In the genomic region with DNA sequence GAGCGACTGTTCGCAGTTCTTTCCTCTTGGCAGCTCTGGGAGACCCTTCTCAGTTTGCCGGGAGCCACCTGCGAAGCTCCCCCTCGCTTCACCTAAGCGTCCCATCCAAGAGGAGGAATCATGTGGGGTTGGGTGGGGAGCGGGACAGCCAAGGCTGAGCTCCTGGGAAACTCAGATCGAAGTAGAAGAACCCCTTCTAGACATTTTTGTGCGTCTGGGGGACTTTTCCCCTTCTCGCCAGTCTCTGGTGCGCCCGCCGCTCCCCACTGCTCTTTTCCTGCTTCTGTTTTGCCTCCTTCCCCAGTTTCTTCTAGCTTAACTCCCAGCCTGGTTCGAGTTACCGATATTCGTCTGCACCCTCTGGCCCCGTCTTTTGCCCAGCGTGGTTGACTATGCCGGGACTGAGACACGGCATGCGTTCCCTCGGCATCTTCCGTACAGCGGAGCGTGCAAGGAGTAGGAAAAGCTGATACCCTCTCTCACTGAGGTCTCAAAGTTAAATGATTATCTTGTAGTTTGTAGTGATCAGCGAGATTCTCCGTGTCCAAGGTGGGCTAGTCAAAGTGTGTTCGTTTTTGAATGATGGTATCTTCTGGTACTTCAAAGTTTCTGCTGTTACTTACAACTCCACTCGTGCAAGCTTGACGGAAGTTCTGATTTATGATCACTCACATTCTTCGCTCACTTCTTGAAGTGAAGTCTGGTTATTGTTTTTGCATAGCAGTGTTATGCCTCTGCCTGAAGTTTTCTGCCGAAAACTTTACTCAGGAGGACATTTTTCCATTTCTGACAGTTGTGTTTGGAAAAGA, we compare ENCODE assay signal across 8 cellular contexts. TPM values are rescaled to one million over a fixed set of nuclear protein-coding genes. Genes with fewer than 3 reads are reported as not detected.
A peak's percentile ranks its signal among the peaks of the same experiment; 100 is the strongest.
DNase-seq lines count a peak whose midpoint lies in the region; ATAC-seq, FAIRE-seq and TF ChIP-seq lines count a peak whose summit lies in the region.

No MANE protein-coding gene starts in this region.

- peaks cover 35% of the 10 kb centered on the region for H3K79me2 ChIP-seq in HepG2 (ENCODE audit: insufficient read depth, low read length)

- POLR2A ChIA-PET in HepG2 (lab: Yijun Ruan, JAX): interaction anchor here (0.6 to 2.7 kb wide), 17 partner anchors 9 to 367 kb away, joined by 3 to 21 read pairs (median 4); partner anchors contain the start of genes PPM1B and SLC3A1

- no peaks in the 10 kb centered on the region; a peak in 1 of 5 replicates for H3K27me3 ChIP-seq in HepG2 (ENCODE audit: control insufficient read depth in 1 of 2, insufficient read depth in 2 of 2, low read length in 2 of 2)

- peak; percentile 25 for ATAC-seq in GM21825 (IDR thresholded peaks at IDR 0.05; ENCODE audit: unreplicated experiment)
- ATAC-seq in HepG2: peak; percentile 73

- under 1% methylated on average over 32 of the region's 32 CpGs for WGBS in HepG2 (ENCODE audit: low lambda C conversion rate)

- CTCF ChIA-PET in HepG2 (lab: Yijun Ruan, JAX; ENCODE audit: low intra/inter-chr PET ratio, low total read pairs): no interaction called here

- BruUV-seq in HepG2 (replicated peaks; lab: Mats Ljungman, UMichigan): TSS peak; percentile 47

- peak overlapping the region; percentile 87 for H3K9ac ChIP-seq in HepG2 (ENCODE audit: insufficient read depth, low read depth, low read length)

- H4K20me1 ChIP-seq in HepG2 (ENCODE audit: insufficient read depth, low read length): no peaks in the 10 kb centered on the region

- H3K36me3 ChIP-seq in HepG2 (replicated peaks in 1 of 2; ENCODE audit: control insufficient read depth in 1 of 2, insufficient read depth in 2 of 2, low read length in 2 of 2): no peaks in the 10 kb centered on the region

- H3K9me3 ChIP-seq in HepG2 (ENCODE audit: low read length): no peaks in the 10 kb centered on the region

- TF ChIP-seq CTCF in coronary artery (IDR thresholded peaks at IDR 0.05) (no peak), HepG2 (CRISPR knock-in tag; IDR thresholded peaks at IDR 0.05) (no peak)

- TF ChIP-seq EP300 in HepG2 (IDR thresholded peaks at IDR 0.05; ENCODE audit: low read depth in 2 of 2, low read length in 2 of 2): no peak
- no peak for TF ChIP-seq EP300 in HepG2 (CRISPR knock-in tag; IDR thresholded peaks at IDR 0.05; ENCODE audit: borderline replicate concordance)

- H3K4me3 ChIP-seq in coronary artery (peak overlapping the region; percentile 96), HepG2 (replicated peaks in 1 of 3; ENCODE audit: insufficient read depth in 1 of 3, low read depth in 2 of 3, low read length in 3 of 3) (peak overlapping the region; percentile 75 to 95 (median 82))

- H3K27ac ChIP-seq in coronary artery (peak overlapping the region; percentile 91 to 93), HepG2 (ENCODE audit: extremely low read length, insufficient read depth, low read length) (peak overlapping the region; percentile 93)

- peaks cover 29% of the 10 kb centered on the region for H3K4me1 ChIP-seq in HepG2 (ENCODE audit: insufficient read depth, low read length)

- no peak for TF ChIP-seq POLR2A in HepG2 (IDR thresholded peaks at IDR 0.05; ENCODE audit: insufficient read depth in 1 of 2, low read depth in 2 of 2, low read length in 2 of 2)

- intact Hi-C loops in HepG2 (cut with micrococcal nuclease; ENCODE audit: unreplicated experiment): loop anchor here (1.0 kb wide), 1 partner anchor 195 kb away; no protein-coding TSS in a partner anchor

- peak overlapping the region; percentile 98 for H2AFZ ChIP-seq in HepG2 (ENCODE audit: low read length)

- peak overlapping the region; percentile 71 for H3K4me2 ChIP-seq in HepG2 (ENCODE audit: low read depth, low read length)

- TF ChIP-seq RAD21 in HepG2 (CRISPR knock-in tag; IDR thresholded peaks at IDR 0.05): no peak

- in situ Hi-C loops in HepG2 (cut with HindIII; ENCODE audit: extremely low pct_ligation_motif_present, low pct_unique_long_range_greater_than_20kb): no loop called here

- FAIRE-seq in HepG2 (lab: Jason Lieb, UNC): peak; percentile 43

- DNase-seq in ELR (ENCODE audit: low read depth) (peak; percentile 67), LoVo (ENCODE audit: low spot score) (peak; percentile 34), coronary artery (ENCODE audit: low spot score) (peak; percentile 77), HepG2 (ENCODE audit: low spot score) (peak; percentile 18), NCI-H2107 treated with DMSO at 0.1 percent for 48 hours (lab: John Stamatoyannopoulos, UW; ENCODE audit: unreplicated experiment) (no peak)
- peak; percentile 38 for DNase-seq in activated CD4-positive, CD25-positive, alpha-beta regulatory T cell treated with anti-CD3 and anti-CD28 coated beads, Interleukin-2, amount 50 U/mL, for 72 hours
- peak in 2 of 3 experiments; percentile 9 to 23 for DNase-seq in stimulated activated CD4-positive, alpha-beta T cell treated with anti-CD3 and anti-CD28 coated beads, TNF-alpha, amount 100 ng/mL, for 4 hours (ENCODE audit: low read depth in 3 of 3)

TF ChIP-seq in HepG2, 621 proteins besides CTCF, POLR2A, EP300 and RAD21 (continues in another document):
- TF ChIP-seq ZNF446 (CRISPR knock-in tag; IDR thresholded peaks at IDR 0.05) (peak; percentile 10; the same call in 1 of the 2 replicates), ZNF607 (CRISPR knock-in tag; IDR thresholded peaks at IDR 0.05; ENCODE audit: borderline replicate concordance) (no peak), ZEB1 (IDR thresholded peaks at IDR 0.05; ENCODE audit: insufficient replicate concordance, low read depth) (peak; percentile 49), ZBTB42 (CRISPR knock-in tag; IDR thresholded peaks at IDR 0.05) (no peak), TEAD3 (CRISPR knock-in tag; optimal IDR thresholded peaks at IDR 0.05; ENCODE audit: borderline replicate concordance) (peak; percentile 11), HDAC2 (CRISPR knock-in tag; IDR thresholded peaks at IDR 0.05) (peak; percentile 28), ETV6 (CRISPR knock-in tag; conservative IDR thresholded peaks at IDR 0.05) (0 out of 2 replicates have a peak, but pooled peaks have one; percentile 9)

RNA-seq across cellular contexts. Expression of gene CAMKMT, which starts 0.7 kb away (rescaled TPM):
- 15.3 and 20.8 TPM in 2 replicates for total RNA-seq in HepG2 (2016; rRNA removed; fragmentation: Illumina TruSeq; extraction: Trizol)
- total RNA-seq in HepG2 (2016; cell fraction: cytosol; rRNA removed; fragmentation: Illumina TruSeq; extraction: Trizol; ENCODE audit: low read depth): 7.2 and 7.4 TPM in 2 replicates
- 16.8 and 17.7 TPM in 2 replicates for total RNA-seq in HepG2 (2016; cell fraction: insoluble cytoplasmic fraction; rRNA removed; fragmentation: Illumina TruSeq; extraction: Trizol)
- 7.1 and 9.1 TPM in 2 replicates for total RNA-seq in HepG2 (2016; cell fraction: membrane; rRNA removed; fragmentation: Illumina TruSeq; extraction: Trizol)
- 33.5 and 39.9 TPM in 2 replicates for total RNA-seq in HepG2 (2016; cell fraction: nucleus; rRNA removed; fragmentation: Illumina TruSeq; extraction: Trizol)
- 4.9 and 6.9 TPM in 2 replicates for polyA plus RNA-seq in HepG2 (2011; rRNA removed)
- polyA plus RNA-seq in HepG2 (2011; cell fraction: cytosol; rRNA removed): 4.7 and 4.9 TPM in 2 replicates
- 5.4 and 5.7 TPM in 2 replicates for polyA plus RNA-seq in HepG2 (2011; cell fraction: nucleus; rRNA removed)
- polyA plus RNA-seq in HepG2 (2012): 6.8 and 9.4 TPM in 2 replicates
- polyA plus RNA-seq in HepG2 (2016; cell fraction: cytosol; fragmentation: Illumina TruSeq; extraction: Trizol; ENCODE audit: low read depth): 3.3 and 4.4 TPM in 2 replicates
- 22.6 and 23.5 TPM in 2 replicates for polyA plus RNA-seq in HepG2 (2016; cell fraction: insoluble cytoplasmic fraction; fragmentation: Illumina TruSeq; extraction: Trizol; ENCODE audit: low read depth)
- 6.3 and 7.0 TPM in 2 replicates for polyA plus RNA-seq in HepG2 (2016; cell fraction: membrane; fragmentation: Illumina TruSeq; extraction: Trizol; ENCODE audit: low read depth)
- polyA plus RNA-seq in HepG2 (2016; cell fraction: nucleus; fragmentation: Illumina TruSeq; extraction: Trizol; ENCODE audit: insufficient read depth, low read depth): 16.3 and 17.1 TPM in 2 replicates
- 6.4 and 7.6 TPM in 2 replicates for polyA minus RNA-seq in HepG2 (2011; rRNA and poly(A)+ RNA removed; ENCODE audit: low replicate concordance)
- 3.4 and 7.7 TPM in 2 replicates for polyA minus RNA-seq in HepG2 (2011; cell fraction: cytosol; rRNA and poly(A)+ RNA removed)
- polyA minus RNA-seq in HepG2 (2011; cell fraction: nucleus; rRNA and poly(A)+ RNA removed): 48.0 and 55.1 TPM in 2 replicates

RNA-seq across cellular contexts. Expression of gene PREPL, which starts 1.1 kb away (rescaled TPM):
- 34.3 and 56.1 TPM in 2 replicates for total RNA-seq in HepG2 (2016; rRNA removed; fragmentation: Illumina TruSeq; extraction: Trizol)
- total RNA-seq in HepG2 (2016; cell fraction: cytosol; rRNA removed; fragmentation: Illumina TruSeq; extraction: Trizol; ENCODE audit: low read depth): 3.1 and 3.2 TPM in 2 replicates
- 33.6 and 53.1 TPM in 2 replicates for total RNA-seq in HepG2 (2016; cell fraction: insoluble cytoplasmic fraction; rRNA removed; fragmentation: Illumina TruSeq; extraction: Trizol)
- 8.3 and 10.0 TPM in 2 replicates for total RNA-seq in HepG2 (2016; cell fraction: membrane; rRNA removed; fragmentation: Illumina TruSeq; extraction: Trizol)
- 34.9 and 36.8 TPM in 2 replicates for total RNA-seq in HepG2 (2016; cell fraction: nucleus; rRNA removed; fragmentation: Illumina TruSeq; extraction: Trizol)
- 15.2 and 19.7 TPM in 2 replicates for polyA plus RNA-seq in HepG2 (2011; rRNA removed)
- polyA plus RNA-seq in HepG2 (2011; cell fraction: cytosol; rRNA removed): 5.9 and 10.5 TPM in 2 replicates
- 11.8 and 17.5 TPM in 2 replicates for polyA plus RNA-seq in HepG2 (2011; cell fraction: nucleus; rRNA removed)
- polyA plus RNA-seq in HepG2 (2012): 17.9 and 21.6 TPM in 2 replicates
- 0.65 and 0.70 TPM in 2 replicates for polyA plus RNA-seq in HepG2 (2016; cell fraction: cytosol; fragmentation: Illumina TruSeq; extraction: Trizol; ENCODE audit: low read depth)
- 40.9 and 42.7 TPM in 2 replicates for polyA plus RNA-seq in HepG2 (2016; cell fraction: insoluble cytoplasmic fraction; fragmentation: Illumina TruSeq; extraction: Trizol; ENCODE audit: low read depth)
- polyA plus RNA-seq in HepG2 (2016; cell fraction: membrane; fragmentation: Illumina TruSeq; extraction: Trizol; ENCODE audit: low read depth): 2.1 and 2.8 TPM in 2 replicates
- 23.0 and 23.6 TPM in 2 replicates for polyA plus RNA-seq in HepG2 (2016; cell fraction: nucleus; fragmentation: Illumina TruSeq; extraction: Trizol; ENCODE audit: insufficient read depth, low read depth)
- 17.1 and 20.9 TPM in 2 replicates for polyA minus RNA-seq in HepG2 (2011; rRNA and poly(A)+ RNA removed; ENCODE audit: low replicate concordance)
- polyA minus RNA-seq in HepG2 (2011; cell fraction: cytosol; rRNA and poly(A)+ RNA removed): 13.7 and 16.0 TPM in 2 replicates
- polyA minus RNA-seq in HepG2 (2011; cell fraction: nucleus; rRNA and poly(A)+ RNA removed): 54.3 and 66.9 TPM in 2 replicates
